ENCODE assay signal across 8 cellular contexts in the genomic region with DNA sequence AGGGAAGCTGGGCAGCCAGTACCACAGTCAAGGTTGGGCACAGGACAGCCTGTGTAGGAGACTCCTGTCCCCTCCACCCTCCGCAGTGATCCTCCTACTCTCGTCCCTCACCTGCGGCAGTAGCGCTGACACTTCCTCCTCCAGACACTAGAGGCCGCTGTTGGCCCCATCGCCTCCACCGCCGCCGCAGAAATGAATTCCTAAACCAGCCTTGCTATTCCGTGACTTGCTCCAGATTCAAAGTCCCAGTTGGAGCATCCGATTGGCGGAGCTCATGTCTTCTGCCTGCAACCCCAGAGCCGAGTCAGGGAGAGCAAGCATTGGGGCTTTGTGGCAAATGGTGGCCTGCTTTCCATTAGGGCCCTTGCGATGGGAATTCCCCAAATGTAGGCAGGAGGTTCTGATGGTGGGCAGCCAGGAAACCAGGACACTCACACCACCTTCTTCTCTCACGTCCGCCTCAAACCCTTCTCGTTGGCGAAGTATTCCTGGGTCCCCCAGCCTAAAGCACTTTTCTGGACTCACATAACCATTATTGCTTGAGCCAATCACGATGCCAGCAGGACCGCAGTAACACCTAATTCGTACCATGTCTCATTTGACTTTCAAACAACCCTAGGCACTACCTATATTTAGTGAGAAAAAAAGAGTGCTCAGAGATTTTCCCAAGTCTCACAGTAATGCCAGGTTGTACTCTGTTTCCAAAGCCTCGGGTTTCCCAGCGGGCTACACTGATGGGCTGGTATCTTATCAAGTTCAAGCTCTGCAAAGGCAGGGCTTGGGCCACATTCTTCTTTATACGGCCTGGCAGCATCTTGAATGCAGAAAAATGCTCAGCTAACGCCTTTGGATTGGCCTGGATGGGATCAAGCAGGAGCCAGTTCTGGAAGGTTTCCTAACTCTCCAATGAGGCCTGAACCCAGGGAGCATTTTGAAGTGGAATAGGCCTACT. TPM values are rescaled to one million over a fixed set of nuclear protein-coding genes. Genes with fewer than 3 reads are reported as not detected.
A peak's percentile ranks its signal among the peaks of the same experiment; 100 is the strongest.
DNase-seq lines count a peak whose midpoint lies in the region; ATAC-seq and TF ChIP-seq lines count a peak whose summit lies in the region.

No MANE protein-coding gene starts in this region.

- peak; percentile 74 for DNase-seq in AG08395 (ENCODE audit: low spot score)
- peak; percentile 28 for DNase-seq in Jurkat, Clone E6-1 (ENCODE audit: low read depth, low spot score)
- DNase-seq in RKO (ENCODE audit: low spot score) = peak; percentile 82
- DNase-seq in activated T-helper 9 cell treated with anti-CD3 and anti-CD28 coated beads, Interleukin-2, amount 50 U/mL, for 16 hours (ENCODE audit: low read depth) = peak; percentile 61
- DNase-seq in fibroblast of the conjunctiva (ENCODE audit: low read depth) = peak; percentile 51
- DNase-seq in neural crest cell (ENCODE audit: low read depth, low spot score) = peak; percentile 81
- DNase-seq in stromal cell of bone marrow (ENCODE audit: low read depth) = peak; percentile 70

- H3K4me3 ChIP-seq in Jurkat, Clone E6-1 (ENCODE audit: low read length) = peak overlapping the region; percentile 31; the same call in 1 of the 2 replicates

- peak; percentile 28 for ATAC-seq in GM18870 (IDR thresholded peaks at IDR 0.05; ENCODE audit: unreplicated experiment)

- H3K27me3 Mint-ChIP-seq in neural crest cell (ENCODE audit: low read depth) = peaks cover 23% of the 10 kb centered on the region

- TF ChIP-seq CTCF in neural crest cell (conservative IDR thresholded peaks at IDR 0.05) = peak; percentile 98

- H3K4me3 Mint-ChIP-seq in neural crest cell = peak overlapping the region; percentile 89

- no peaks in the 10 kb centered on the region for H3K9me3 Mint-ChIP-seq in neural crest cell

- H3K4me1 Mint-ChIP-seq in neural crest cell = peaks cover 27% of the 10 kb centered on the region

- H3K36me3 Mint-ChIP-seq in neural crest cell (ENCODE audit: low read depth) = no peaks in the 10 kb centered on the region

- no peak overlapping the region for H3K27ac Mint-ChIP-seq in neural crest cell (ENCODE audit: unreplicated experiment)

RNA-seq across cellular contexts. Expression of gene DNAJB2, which starts 1.2 kb away (rescaled TPM):
- polyA plus RNA-seq in Jurkat, Clone E6-1 (2012; ENCODE audit: insufficient read depth, insufficient read length) = 22.2 TPM
- 59.2 and 59.7 TPM in 2 replicates for total RNA-seq in neural crest cell

RNA-seq across cellular contexts. Expression of gene TUBA4A, which starts 24.3 kb away (rescaled TPM):
- polyA plus RNA-seq in Jurkat, Clone E6-1 (2012; ENCODE audit: insufficient read depth, insufficient read length) = 8.2 TPM
- total RNA-seq in neural crest cell = 0.14 TPM in 1 of 2 replicates, not detected in the other

RNA-seq across cellular contexts. Expression of gene TUBA4B, which starts 24.9 kb away (rescaled TPM):
- not detected for polyA plus RNA-seq in Jurkat, Clone E6-1 (2012; ENCODE audit: insufficient read depth, insufficient read length)
- not detected in 2 replicates for total RNA-seq in neural crest cell

RNA-seq across cellular contexts. Expression of gene PTPRN, which starts 31.2 kb away (rescaled TPM):
- not detected for polyA plus RNA-seq in Jurkat, Clone E6-1 (2012; ENCODE audit: insufficient read depth, insufficient read length)
- total RNA-seq in neural crest cell = 3.2 and 4.1 TPM in 2 replicates

RNA-seq across cellular contexts. Expression of gene STK16, which starts 32.7 kb away (rescaled TPM):
- polyA plus RNA-seq in Jurkat, Clone E6-1 (2012; ENCODE audit: insufficient read depth, insufficient read length) = 46.0 TPM
- 28.5 and 31.2 TPM in 2 replicates for total RNA-seq in neural crest cell

Comparison
In these comparisons a context has a peak if more than half of its experiments do, and no peak if none do; other contexts are left out.
1. Peak in every context shown above with its lines: DNase-seq, ATAC-seq and H3K4me3 ChIP-seq.
2. DNase-seq: peak in every context shown above with its lines; median percentile 82 in RKO; 81 in neural crest cell; 74 in AG08395; 70 in stromal cell of bone marrow; 61 in activated T-helper 9 cell treated with anti-CD3 and anti-CD28 coated beads, Interleukin-2, amount 50 U/mL, for 16 hours; 51 in fibroblast of the conjunctiva; 28 in Jurkat, Clone E6-1.